ENCODE assay signal across 1 cellular context in genomic region chr5:71836084-71836483, GRCh38.
TF ChIP-seq lines count a peak whose summit lies in the region.

No MANE protein-coding gene starts in this region.

TF ChIP-seq in H1, 55 proteins besides CTCF, POLR2A, EP300 and RAD21 (continued from another document):
- TF ChIP-seq, protein P1, sequence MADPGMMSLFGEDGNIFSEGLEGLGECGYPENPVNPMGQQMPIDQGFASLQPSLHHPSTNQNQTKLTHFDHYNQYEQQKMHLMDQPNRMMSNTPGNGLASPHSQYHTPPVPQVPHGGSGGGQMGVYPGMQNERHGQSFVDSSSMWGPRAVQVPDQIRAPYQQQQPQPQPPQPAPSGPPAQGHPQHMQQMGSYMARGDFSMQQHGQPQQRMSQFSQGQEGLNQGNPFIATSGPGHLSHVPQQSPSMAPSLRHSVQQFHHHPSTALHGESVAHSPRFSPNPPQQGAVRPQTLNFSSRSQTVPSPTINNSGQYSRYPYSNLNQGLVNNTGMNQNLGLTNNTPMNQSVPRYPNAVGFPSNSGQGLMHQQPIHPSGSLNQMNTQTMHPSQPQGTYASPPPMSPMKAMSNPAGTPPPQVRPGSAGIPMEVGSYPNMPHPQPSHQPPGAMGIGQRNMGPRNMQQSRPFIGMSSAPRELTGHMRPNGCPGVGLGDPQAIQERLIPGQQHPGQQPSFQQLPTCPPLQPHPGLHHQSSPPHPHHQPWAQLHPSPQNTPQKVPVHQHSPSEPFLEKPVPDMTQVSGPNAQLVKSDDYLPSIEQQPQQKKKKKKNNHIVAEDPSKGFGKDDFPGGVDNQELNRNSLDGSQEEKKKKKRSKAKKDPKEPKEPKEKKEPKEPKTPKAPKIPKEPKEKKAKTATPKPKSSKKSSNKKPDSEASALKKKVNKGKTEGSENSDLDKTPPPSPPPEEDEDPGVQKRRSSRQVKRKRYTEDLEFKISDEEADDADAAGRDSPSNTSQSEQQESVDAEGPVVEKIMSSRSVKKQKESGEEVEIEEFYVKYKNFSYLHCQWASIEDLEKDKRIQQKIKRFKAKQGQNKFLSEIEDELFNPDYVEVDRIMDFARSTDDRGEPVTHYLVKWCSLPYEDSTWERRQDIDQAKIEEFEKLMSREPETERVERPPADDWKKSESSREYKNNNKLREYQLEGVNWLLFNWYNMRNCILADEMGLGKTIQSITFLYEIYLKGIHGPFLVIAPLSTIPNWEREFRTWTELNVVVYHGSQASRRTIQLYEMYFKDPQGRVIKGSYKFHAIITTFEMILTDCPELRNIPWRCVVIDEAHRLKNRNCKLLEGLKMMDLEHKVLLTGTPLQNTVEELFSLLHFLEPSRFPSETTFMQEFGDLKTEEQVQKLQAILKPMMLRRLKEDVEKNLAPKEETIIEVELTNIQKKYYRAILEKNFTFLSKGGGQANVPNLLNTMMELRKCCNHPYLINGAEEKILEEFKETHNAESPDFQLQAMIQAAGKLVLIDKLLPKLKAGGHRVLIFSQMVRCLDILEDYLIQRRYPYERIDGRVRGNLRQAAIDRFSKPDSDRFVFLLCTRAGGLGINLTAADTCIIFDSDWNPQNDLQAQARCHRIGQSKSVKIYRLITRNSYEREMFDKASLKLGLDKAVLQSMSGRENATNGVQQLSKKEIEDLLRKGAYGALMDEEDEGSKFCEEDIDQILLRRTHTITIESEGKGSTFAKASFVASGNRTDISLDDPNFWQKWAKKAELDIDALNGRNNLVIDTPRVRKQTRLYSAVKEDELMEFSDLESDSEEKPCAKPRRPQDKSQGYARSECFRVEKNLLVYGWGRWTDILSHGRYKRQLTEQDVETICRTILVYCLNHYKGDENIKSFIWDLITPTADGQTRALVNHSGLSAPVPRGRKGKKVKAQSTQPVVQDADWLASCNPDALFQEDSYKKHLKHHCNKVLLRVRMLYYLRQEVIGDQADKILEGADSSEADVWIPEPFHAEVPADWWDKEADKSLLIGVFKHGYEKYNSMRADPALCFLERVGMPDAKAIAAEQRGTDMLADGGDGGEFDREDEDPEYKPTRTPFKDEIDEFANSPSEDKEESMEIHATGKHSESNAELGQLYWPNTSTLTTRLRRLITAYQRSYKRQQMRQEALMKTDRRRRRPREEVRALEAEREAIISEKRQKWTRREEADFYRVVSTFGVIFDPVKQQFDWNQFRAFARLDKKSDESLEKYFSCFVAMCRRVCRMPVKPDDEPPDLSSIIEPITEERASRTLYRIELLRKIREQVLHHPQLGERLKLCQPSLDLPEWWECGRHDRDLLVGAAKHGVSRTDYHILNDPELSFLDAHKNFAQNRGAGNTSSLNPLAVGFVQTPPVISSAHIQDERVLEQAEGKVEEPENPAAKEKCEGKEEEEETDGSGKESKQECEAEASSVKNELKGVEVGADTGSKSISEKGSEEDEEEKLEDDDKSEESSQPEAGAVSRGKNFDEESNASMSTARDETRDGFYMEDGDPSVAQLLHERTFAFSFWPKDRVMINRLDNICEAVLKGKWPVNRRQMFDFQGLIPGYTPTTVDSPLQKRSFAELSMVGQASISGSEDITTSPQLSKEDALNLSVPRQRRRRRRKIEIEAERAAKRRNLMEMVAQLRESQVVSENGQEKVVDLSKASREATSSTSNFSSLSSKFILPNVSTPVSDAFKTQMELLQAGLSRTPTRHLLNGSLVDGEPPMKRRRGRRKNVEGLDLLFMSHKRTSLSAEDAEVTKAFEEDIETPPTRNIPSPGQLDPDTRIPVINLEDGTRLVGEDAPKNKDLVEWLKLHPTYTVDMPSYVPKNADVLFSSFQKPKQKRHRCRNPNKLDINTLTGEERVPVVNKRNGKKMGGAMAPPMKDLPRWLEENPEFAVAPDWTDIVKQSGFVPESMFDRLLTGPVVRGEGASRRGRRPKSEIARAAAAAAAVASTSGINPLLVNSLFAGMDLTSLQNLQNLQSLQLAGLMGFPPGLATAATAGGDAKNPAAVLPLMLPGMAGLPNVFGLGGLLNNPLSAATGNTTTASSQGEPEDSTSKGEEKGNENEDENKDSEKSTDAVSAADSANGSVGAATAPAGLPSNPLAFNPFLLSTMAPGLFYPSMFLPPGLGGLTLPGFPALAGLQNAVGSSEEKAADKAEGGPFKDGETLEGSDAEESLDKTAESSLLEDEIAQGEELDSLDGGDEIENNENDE (IDR thresholded peaks at IDR 0.05; ENCODE audit: insufficient replicate concordance, low read length) = no peak
- TF ChIP-seq JUN (IDR thresholded peaks at IDR 0.05; ENCODE audit: low read depth, low read length) (no peak), CBX5 (IDR thresholded peaks at IDR 0.05; ENCODE audit: low read depth, low read length) (no peak), KDM4A (IDR thresholded peaks at IDR 0.05; ENCODE audit: low read depth, low read length, severe bottlenecking) (no peak)
TF ChIP-seq in H1: peak in this region for 0.
